Comparison of ENCODE assay signal across 1 cellular context in genomic region chr19:35715355-35715809, GRCh38.
TF ChIP-seq lines count a peak whose summit lies in the region.

No MANE protein-coding gene starts in this region.

TF ChIP-seq in HCT116, 20 proteins besides CTCF, POLR2A, EP300 and RAD21 (continued from another document):
- TF ChIP-seq, protein P1, sequence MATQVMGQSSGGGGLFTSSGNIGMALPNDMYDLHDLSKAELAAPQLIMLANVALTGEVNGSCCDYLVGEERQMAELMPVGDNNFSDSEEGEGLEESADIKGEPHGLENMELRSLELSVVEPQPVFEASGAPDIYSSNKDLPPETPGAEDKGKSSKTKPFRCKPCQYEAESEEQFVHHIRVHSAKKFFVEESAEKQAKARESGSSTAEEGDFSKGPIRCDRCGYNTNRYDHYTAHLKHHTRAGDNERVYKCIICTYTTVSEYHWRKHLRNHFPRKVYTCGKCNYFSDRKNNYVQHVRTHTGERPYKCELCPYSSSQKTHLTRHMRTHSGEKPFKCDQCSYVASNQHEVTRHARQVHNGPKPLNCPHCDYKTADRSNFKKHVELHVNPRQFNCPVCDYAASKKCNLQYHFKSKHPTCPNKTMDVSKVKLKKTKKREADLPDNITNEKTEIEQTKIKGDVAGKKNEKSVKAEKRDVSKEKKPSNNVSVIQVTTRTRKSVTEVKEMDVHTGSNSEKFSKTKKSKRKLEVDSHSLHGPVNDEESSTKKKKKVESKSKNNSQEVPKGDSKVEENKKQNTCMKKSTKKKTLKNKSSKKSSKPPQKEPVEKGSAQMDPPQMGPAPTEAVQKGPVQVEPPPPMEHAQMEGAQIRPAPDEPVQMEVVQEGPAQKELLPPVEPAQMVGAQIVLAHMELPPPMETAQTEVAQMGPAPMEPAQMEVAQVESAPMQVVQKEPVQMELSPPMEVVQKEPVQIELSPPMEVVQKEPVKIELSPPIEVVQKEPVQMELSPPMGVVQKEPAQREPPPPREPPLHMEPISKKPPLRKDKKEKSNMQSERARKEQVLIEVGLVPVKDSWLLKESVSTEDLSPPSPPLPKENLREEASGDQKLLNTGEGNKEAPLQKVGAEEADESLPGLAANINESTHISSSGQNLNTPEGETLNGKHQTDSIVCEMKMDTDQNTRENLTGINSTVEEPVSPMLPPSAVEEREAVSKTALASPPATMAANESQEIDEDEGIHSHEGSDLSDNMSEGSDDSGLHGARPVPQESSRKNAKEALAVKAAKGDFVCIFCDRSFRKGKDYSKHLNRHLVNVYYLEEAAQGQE (IDR thresholded peaks at IDR 0.05; ENCODE audit: low read depth), result no peak
- TF ChIP-seq EZH2 (IDR thresholded peaks at IDR 0.05) (no peak), SRF (IDR thresholded peaks at IDR 0.05; ENCODE audit: low read depth) (no peak), MAX (IDR thresholded peaks at IDR 0.05) (no peak), SP1 (IDR thresholded peaks at IDR 0.05; ENCODE audit: low read depth) (no peak), YY1 (IDR thresholded peaks at IDR 0.05; ENCODE audit: extremely low read depth, insufficient replicate concordance, low read depth, low read length) (no peak), ATF3 (IDR thresholded peaks at IDR 0.05) (no peak), ELF1 (IDR thresholded peaks at IDR 0.05; ENCODE audit: borderline replicate concordance, low read depth) (no peak), ZFX (IDR thresholded peaks at IDR 0.05) (no peak), CEBPB (IDR thresholded peaks at IDR 0.05; ENCODE audit: low read depth) (no peak)
